3 cellular contexts compared by ENCODE assay signal in genomic region chr13:114102521-114103288, GRCh38.
TF ChIP-seq lines count a peak whose summit lies in the region.

No MANE protein-coding gene starts in this region.

TF ChIP-seq in SK-N-SH, 30 proteins besides CTCF, POLR2A, EP300 and RAD21 (continued from another document):
- no peak for TF ChIP-seq GATA2 (CRISPR knock-in tag; IDR thresholded peaks at IDR 0.05)
- TF ChIP-seq NFIC (IDR thresholded peaks at IDR 0.05; ENCODE audit: borderline replicate concordance): no peak
- no peak for TF ChIP-seq EZH2phosphoT487 (IDR thresholded peaks at IDR 0.05; ENCODE audit: borderline replicate concordance, low read depth)
- TF ChIP-seq, protein P1, sequence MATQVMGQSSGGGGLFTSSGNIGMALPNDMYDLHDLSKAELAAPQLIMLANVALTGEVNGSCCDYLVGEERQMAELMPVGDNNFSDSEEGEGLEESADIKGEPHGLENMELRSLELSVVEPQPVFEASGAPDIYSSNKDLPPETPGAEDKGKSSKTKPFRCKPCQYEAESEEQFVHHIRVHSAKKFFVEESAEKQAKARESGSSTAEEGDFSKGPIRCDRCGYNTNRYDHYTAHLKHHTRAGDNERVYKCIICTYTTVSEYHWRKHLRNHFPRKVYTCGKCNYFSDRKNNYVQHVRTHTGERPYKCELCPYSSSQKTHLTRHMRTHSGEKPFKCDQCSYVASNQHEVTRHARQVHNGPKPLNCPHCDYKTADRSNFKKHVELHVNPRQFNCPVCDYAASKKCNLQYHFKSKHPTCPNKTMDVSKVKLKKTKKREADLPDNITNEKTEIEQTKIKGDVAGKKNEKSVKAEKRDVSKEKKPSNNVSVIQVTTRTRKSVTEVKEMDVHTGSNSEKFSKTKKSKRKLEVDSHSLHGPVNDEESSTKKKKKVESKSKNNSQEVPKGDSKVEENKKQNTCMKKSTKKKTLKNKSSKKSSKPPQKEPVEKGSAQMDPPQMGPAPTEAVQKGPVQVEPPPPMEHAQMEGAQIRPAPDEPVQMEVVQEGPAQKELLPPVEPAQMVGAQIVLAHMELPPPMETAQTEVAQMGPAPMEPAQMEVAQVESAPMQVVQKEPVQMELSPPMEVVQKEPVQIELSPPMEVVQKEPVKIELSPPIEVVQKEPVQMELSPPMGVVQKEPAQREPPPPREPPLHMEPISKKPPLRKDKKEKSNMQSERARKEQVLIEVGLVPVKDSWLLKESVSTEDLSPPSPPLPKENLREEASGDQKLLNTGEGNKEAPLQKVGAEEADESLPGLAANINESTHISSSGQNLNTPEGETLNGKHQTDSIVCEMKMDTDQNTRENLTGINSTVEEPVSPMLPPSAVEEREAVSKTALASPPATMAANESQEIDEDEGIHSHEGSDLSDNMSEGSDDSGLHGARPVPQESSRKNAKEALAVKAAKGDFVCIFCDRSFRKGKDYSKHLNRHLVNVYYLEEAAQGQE (IDR thresholded peaks at IDR 0.05; ENCODE audit: low read depth, low read length): no peak
- TF ChIP-seq NRF1 (IDR thresholded peaks at IDR 0.05; ENCODE audit: low read depth, low read length): no peak
- no peak for TF ChIP-seq YY1 (IDR thresholded peaks at IDR 0.05; ENCODE audit: low read depth)

TF ChIP-seq in SK-N-SH treated with all-trans-retinoic acid at 6 μM for 48 hours, 23 proteins besides CTCF, POLR2A, EP300 and RAD21 (continued from another document):
- TF ChIP-seq, protein P2, sequence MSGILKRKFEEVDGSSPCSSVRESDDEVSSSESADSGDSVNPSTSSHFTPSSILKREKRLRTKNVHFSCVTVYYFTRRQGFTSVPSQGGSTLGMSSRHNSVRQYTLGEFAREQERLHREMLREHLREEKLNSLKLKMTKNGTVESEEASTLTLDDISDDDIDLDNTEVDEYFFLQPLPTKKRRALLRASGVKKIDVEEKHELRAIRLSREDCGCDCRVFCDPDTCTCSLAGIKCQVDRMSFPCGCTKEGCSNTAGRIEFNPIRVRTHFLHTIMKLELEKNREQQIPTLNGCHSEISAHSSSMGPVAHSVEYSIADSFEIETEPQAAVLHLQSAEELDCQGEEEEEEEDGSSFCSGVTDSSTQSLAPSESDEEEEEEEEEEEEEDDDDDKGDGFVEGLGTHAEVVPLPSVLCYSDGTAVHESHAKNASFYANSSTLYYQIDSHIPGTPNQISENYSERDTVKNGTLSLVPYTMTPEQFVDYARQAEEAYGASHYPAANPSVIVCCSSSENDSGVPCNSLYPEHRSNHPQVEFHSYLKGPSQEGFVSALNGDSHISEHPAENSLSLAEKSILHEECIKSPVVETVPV (CRISPR knock-in tag; IDR thresholded peaks at IDR 0.05): no peak
- TF ChIP-seq SNAI2 (CRISPR knock-in tag; IDR thresholded peaks at IDR 0.05) (no peak), TOX (CRISPR knock-in tag; IDR thresholded peaks at IDR 0.05; ENCODE audit: borderline replicate concordance) (no peak), ARNTL (CRISPR knock-in tag; IDR thresholded peaks at IDR 0.05; ENCODE audit: borderline replicate concordance, low read depth) (no peak), ZFP3 (CRISPR knock-in tag; IDR thresholded peaks at IDR 0.05) (no peak), ISL1 (CRISPR knock-in tag; IDR thresholded peaks at IDR 0.05) (no peak), ZNF8 (CRISPR knock-in tag; IDR thresholded peaks at IDR 0.05) (no peak), ZC3H10 (CRISPR knock-in tag; IDR thresholded peaks at IDR 0.05) (no peak), TCF4 (CRISPR knock-in tag; IDR thresholded peaks at IDR 0.05; ENCODE audit: borderline replicate concordance) (no peak)
- TF ChIP-seq, protein P3, sequence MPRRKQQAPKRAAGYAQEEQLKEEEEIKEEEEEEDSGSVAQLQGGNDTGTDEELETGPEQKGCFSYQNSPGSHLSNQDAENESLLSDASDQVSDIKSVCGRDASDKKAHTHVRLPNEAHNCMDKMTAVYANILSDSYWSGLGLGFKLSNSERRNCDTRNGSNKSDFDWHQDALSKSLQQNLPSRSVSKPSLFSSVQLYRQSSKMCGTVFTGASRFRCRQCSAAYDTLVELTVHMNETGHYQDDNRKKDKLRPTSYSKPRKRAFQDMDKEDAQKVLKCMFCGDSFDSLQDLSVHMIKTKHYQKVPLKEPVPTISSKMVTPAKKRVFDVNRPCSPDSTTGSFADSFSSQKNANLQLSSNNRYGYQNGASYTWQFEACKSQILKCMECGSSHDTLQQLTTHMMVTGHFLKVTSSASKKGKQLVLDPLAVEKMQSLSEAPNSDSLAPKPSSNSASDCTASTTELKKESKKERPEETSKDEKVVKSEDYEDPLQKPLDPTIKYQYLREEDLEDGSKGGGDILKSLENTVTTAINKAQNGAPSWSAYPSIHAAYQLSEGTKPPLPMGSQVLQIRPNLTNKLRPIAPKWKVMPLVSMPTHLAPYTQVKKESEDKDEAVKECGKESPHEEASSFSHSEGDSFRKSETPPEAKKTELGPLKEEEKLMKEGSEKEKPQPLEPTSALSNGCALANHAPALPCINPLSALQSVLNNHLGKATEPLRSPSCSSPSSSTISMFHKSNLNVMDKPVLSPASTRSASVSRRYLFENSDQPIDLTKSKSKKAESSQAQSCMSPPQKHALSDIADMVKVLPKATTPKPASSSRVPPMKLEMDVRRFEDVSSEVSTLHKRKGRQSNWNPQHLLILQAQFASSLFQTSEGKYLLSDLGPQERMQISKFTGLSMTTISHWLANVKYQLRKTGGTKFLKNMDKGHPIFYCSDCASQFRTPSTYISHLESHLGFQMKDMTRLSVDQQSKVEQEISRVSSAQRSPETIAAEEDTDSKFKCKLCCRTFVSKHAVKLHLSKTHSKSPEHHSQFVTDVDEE (CRISPR knock-in tag; IDR thresholded peaks at IDR 0.05): no peak

TF ChIP-seq in WTC11, 78 proteins besides CTCF, POLR2A, EP300 and RAD21 (continued from another document):
- TF ChIP-seq ZNF138 (CRISPR knock-in tag; conservative IDR thresholded peaks at IDR 0.05): no peak
- TF ChIP-seq EMX1 (CRISPR knock-in tag; IDR thresholded peaks at IDR 0.05): no peak
- TF ChIP-seq OVOL2 (CRISPR knock-in tag; IDR thresholded peaks at IDR 0.05; ENCODE audit: borderline replicate concordance): no peak
- no peak for TF ChIP-seq SP1 (CRISPR knock-in tag; conservative IDR thresholded peaks at IDR 0.05)
- no peak for TF ChIP-seq JAZF1 (CRISPR knock-in tag; IDR thresholded peaks at IDR 0.05)
- no peak for TF ChIP-seq ZNF671 (CRISPR knock-in tag; IDR thresholded peaks at IDR 0.05)
- no peak for TF ChIP-seq CREM (CRISPR knock-in tag; IDR thresholded peaks at IDR 0.05)
- TF ChIP-seq, protein P4, sequence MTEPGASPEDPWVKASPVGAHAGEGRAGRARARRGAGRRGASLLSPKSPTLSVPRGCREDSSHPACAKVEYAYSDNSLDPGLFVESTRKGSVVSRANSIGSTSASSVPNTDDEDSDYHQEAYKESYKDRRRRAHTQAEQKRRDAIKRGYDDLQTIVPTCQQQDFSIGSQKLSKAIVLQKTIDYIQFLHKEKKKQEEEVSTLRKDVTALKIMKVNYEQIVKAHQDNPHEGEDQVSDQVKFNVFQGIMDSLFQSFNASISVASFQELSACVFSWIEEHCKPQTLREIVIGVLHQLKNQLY (CRISPR knock-in tag; IDR thresholded peaks at IDR 0.05): no peak
- no peak for TF ChIP-seq AFF4 (CRISPR knock-in tag; IDR thresholded peaks at IDR 0.05; ENCODE audit: borderline replicate concordance)
- TF ChIP-seq TP53 (CRISPR knock-in tag; IDR thresholded peaks at IDR 0.05): no peak
- TF ChIP-seq GRHL2 (CRISPR knock-in tag; IDR thresholded peaks at IDR 0.05; ENCODE audit: insufficient replicate concordance, severe bottlenecking): no peak
